29 cellular contexts compared by ENCODE assay signal in the genomic region with DNA sequence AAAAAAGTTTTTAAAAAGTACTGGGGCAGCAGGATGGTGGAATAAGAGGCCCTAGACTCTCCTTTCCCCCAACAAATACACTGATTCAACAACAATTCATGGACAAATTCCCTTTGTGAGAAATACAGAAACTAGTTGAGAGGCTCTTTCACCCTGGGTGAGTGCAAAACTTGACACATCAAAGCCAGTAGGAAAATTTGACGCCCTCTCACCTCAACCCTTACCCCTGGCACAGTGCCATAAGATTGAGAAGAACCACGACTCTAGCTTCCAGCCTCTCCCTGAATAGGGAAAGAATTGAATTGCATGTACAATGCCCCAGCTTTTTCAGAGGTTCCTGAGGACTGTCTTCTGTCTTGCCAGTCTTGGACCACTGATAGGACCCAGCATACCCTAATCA. TPM values are rescaled to one million over a fixed set of nuclear protein-coding genes. Genes with fewer than 3 reads are reported as not detected.
"Had no signal": no experiment of that assay in that cellular context is flagged by ENCODE, and none has a peak within 500 bp of the region (broad histone marks: within the 10 kb centered on the region; RNA-seq: fewer than 3 reads in every experiment).

No MANE protein-coding gene starts in this region.

- H3K36me3 Mint-ChIP-seq: activated CD8-positive, alpha-beta memory T cell treated with anti-CD3 and anti-CD28 coated beads, Interleukin-2, amount 10 ng/mL, durations not matched to agents 7 days and 5 days had no signal

- H3K36me3 ChIP-seq: brain microvascular endothelial cell, SJCRH30, WERI-Rb-1 had no signal

- H3K4me3 Mint-ChIP-seq: activated CD8-positive, alpha-beta memory T cell treated with anti-CD3 and anti-CD28 coated beads, Interleukin-2, amount 10 ng/mL, durations not matched to agents 7 days and 5 days; activated naive CD4-positive, alpha-beta T cell treated with anti-CD3 and anti-CD28 coated beads, Interleukin-2, amount 50 U/mL, for 24 hours had no signal

- H3K9me3 ChIP-seq: SJCRH30 had no signal

- H3K27me3 ChIP-seq: brain microvascular endothelial cell, SJCRH30 had no signal

- H3K4me1 ChIP-seq: SJCRH30 had no signal

- H3K27ac ChIP-seq: brain microvascular endothelial cell, SJCRH30, SK-N-MC, WERI-Rb-1 had no signal

- DNase-seq: activated CD4-positive, CD25-positive, alpha-beta regulatory T cell; activated CD8-positive, alpha-beta memory T cell treated with anti-CD3 and anti-CD28 coated beads for 24 hours; activated CD8-positive, alpha-beta memory T cell treated with anti-CD3 and anti-CD28 coated beads, Interleukin-2, amount 10 ng/mL, durations not matched to agents 7 days and 5 days; activated CD8-positive, alpha-beta memory T cell treated with anti-CD3 and anti-CD28 coated beads, Interleukin-2, amount 50 U/mL, for 48 hours; activated effector memory CD4-positive, alpha-beta T cell treated with anti-CD3 and anti-CD28 coated beads, Interleukin-2, amount 50 U/mL, for 16 hours; activated naive CD4-positive, alpha-beta T cell; activated T-cell treated with anti-CD3 and anti-CD28 coated beads, Interleukin-2, amount 50 U/mL, for 48 hours; amniotic stem cell; aorta; brain microvascular endothelial cell; central memory CD4-positive, alpha-beta T cell; IMR-90; Karpas-422; KBM-7; NCI-H1105; NCI-H1417 treated with DMSO at 0.1 percent for 48 hours; NCI-H187 treated with DMSO at 0.1 percent for 48 hours; NCI-H2081; NCI-H345; NCI-H524 treated with DMSO at 0.1 percent for 48 hours; SHP77; SJCRH30; T1000; WERI-Rb-1 had no signal

- H3K4me1 Mint-ChIP-seq: activated CD8-positive, alpha-beta memory T cell treated with anti-CD3 and anti-CD28 coated beads, Interleukin-2, amount 10 ng/mL, durations not matched to agents 7 days and 5 days; activated naive CD4-positive, alpha-beta T cell treated with anti-CD3 and anti-CD28 coated beads, Interleukin-2, amount 50 U/mL, for 24 hours had no signal

- ATAC-seq: activated CD8-positive, alpha-beta memory T cell treated with anti-CD3 and anti-CD28 coated beads, Interleukin-2, amount 10 ng/mL, durations not matched to agents 7 days and 5 days; Panc1 had no signal

- H3K27ac Mint-ChIP-seq: activated CD8-positive, alpha-beta memory T cell treated with anti-CD3 and anti-CD28 coated beads, Interleukin-2, amount 10 ng/mL, durations not matched to agents 7 days and 5 days; activated naive CD4-positive, alpha-beta T cell treated with anti-CD3 and anti-CD28 coated beads, Interleukin-2, amount 50 U/mL, for 24 hours had no signal

- H3K4me3 ChIP-seq: SJCRH30, SK-N-MC had no signal

RNA-seq across cellular contexts. Expression of gene KIF4B, which starts 12.3 kb away (rescaled TPM):
- total RNA-seq: MCF 10A, RPMI7951 had no signal
- polyA plus RNA-seq: aorta had no signal
